ENCODE assay signal across 19 cellular contexts in genomic region chr11:61133145-61133544, GRCh38. TPM values are rescaled to one million over a fixed set of nuclear protein-coding genes. Genes with fewer than 3 reads are reported as not detected.
"Had no signal": no experiment of that assay in that cellular context is flagged by ENCODE, and none has a peak within 500 bp of the region (broad histone marks: within the 10 kb centered on the region; RNA-seq: fewer than 3 reads in every experiment).

No MANE protein-coding gene starts in this region.

- FAIRE-seq: colon, small intestine, urothelium cell line had no signal

- H3K27me3 ChIP-seq: esophagus muscularis mucosa, gastrocnemius medialis, right atrium auricular region had no signal

- H3K27ac ChIP-seq: epithelial cell of prostate, esophagus muscularis mucosa, gastrocnemius medialis, right atrium auricular region had no signal

- ATAC-seq: effector memory CD8-positive, alpha-beta T cell; gastrocnemius medialis; left colon; left ventricle myocardium superior had no signal

- H3K4me3 ChIP-seq: esophagus muscularis mucosa, gastrocnemius medialis, lung, right atrium auricular region had no signal

- H3K9me3 ChIP-seq: esophagus muscularis mucosa, gastrocnemius medialis, right atrium auricular region had no signal

- DNase-seq: effector memory CD8-positive, alpha-beta T cell; gastrocnemius medialis; left colon; left ventricle myocardium superior; mesenchymal stem cell; naive B cell; small intestine; stimulated activated CD4-positive, alpha-beta T cell treated with anti-CD3 and anti-CD28 coated beads, Interleukin-2, amount 100 ng/mL, for 48 hours; stimulated activated naive CD4-positive, alpha-beta T cell treated with Interleukin-2 at 50 U/mL for 16 hours; trophoblast cell had no signal

RNA-seq across cellular contexts. Expression of gene CD5, which starts 30.9 kb away (rescaled TPM):
- total RNA-seq: fibroblast of villous mesenchyme, kidney epithelial cell, pulmonary artery endothelial cell had no signal
